In the genomic region with DNA sequence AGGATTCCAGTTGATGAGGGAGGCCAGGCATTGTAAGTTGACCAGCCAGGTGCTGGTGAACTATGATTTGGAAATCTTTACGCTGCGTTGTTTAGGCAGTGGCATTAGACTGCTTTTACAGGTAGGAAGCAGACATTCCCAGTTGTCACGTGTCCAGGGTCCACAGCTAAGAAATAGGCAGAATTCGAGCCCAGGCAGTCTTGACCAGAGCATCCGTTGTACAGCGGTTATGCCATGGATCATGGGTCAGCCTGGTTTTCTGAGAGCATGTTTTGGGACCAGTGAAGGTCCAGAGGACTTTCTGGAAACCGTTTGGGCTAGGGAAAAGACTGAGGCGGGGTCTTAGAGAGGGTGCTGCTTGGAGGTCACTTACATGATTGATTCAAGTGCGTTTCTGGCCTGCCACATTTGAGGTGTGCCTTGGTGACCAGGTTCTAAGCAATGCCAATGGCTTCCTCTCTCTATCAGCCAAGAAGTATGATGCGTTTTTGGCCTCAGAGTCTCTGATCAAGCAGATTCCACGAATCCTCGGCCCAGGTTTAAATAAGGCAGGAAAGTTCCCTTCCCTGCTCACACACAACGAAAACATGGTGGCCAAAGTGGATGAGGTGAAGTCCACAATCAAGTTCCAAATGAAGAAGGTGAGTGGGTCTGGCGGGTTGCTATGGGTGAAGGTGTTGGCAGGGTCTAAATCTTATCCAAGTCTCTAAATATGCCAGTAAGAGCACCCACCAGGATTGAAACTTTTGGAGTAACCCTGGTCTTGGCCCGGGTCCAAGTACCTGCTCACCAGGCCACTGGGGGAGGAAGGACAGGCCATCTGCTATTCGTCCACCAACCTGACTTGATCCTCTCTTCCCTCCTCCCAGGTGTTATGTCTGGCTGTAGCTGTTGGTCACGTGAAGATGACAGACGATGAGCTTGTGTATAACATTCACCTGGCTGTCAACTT, we compare ENCODE assay signal across 9 cellular contexts. TPM values are rescaled to one million over a fixed set of nuclear protein-coding genes. Genes with fewer than 3 reads are reported as not detected.
DNase-seq lines count a peak whose midpoint lies in the region; ATAC-seq and TF ChIP-seq lines count a peak whose summit lies in the region.
"Had no signal": no experiment of that assay in that cellular context is flagged by ENCODE, and none has a peak within 500 bp of the region (broad histone marks: within the 10 kb centered on the region; RNA-seq: fewer than 3 reads in every experiment).

No MANE protein-coding gene starts in this region.

- in situ Hi-C loops in mammary epithelial cell (cut with MboI; ENCODE audit: low sequenced_read_pairs in 2 of 2), result loop anchor here in 1 of 2 donors (5.0 kb wide), 1 partner anchor 173 kb away; a partner anchor contains a TSS

- no peak overlapping the region for H2AFZ ChIP-seq in mammary epithelial cell (ENCODE audit: low read depth, low read length)

- 6% methylated on average over 17 of the region's 18 CpGs for WGBS in mammary epithelial cell (ENCODE audit: low coverage, missing lambda C conversion rate)

- H3K27ac ChIP-seq in mammary epithelial cell (ENCODE audit: insufficient read depth, low read depth, low read length), result peak overlapping the region; percentile 81
- peak overlapping the region; percentile 29 to 89 for H3K27ac ChIP-seq in mucosa of rectum (ENCODE audit: low read depth in 2 of 2, low read length in 2 of 2)

- H3K4me2 ChIP-seq in mammary epithelial cell (ENCODE audit: insufficient read depth, low read depth, low read length), result peak overlapping the region; percentile 88

- peaks cover 40% of the 10 kb centered on the region for H3K79me2 ChIP-seq in mammary epithelial cell (ENCODE audit: insufficient read depth, low read length)

- H3K4me1 ChIP-seq in mammary epithelial cell (ENCODE audit: insufficient read depth, low read length), result peaks cover 19% of the 10 kb centered on the region
- peaks cover 18 to 21% of the 10 kb centered on the region in 2 donors for H3K4me1 ChIP-seq in mucosa of rectum (ENCODE audit: control insufficient read depth in 2 of 2, insufficient read depth in 2 of 2, low read length in 2 of 2)

- no peak for TF ChIP-seq CTCF in mammary epithelial cell (conservative IDR thresholded peaks at IDR 0.05 in 1 of 2, IDR thresholded peaks at IDR 0.05 in 1 of 2; ENCODE audit: extremely low read depth in 1 of 2, insufficient read depth in 1 of 2, low read depth in 1 of 2, low read length in 2 of 2)

- H3K9ac ChIP-seq in mammary epithelial cell (ENCODE audit: insufficient read depth, low read length) (peak overlapping the region; percentile 95), mucosa of rectum (ENCODE audit: low read depth in 1 of 2, low read length in 2 of 2) (peak overlapping the region; percentile 85 to 95)

- peak; percentile 45 for DNase-seq in EH (ENCODE audit: low read depth)
- peak; percentile 52 for DNase-seq in NAMALWA (ENCODE audit: low spot score)
- peak; percentile 66 for DNase-seq in mammary epithelial cell
- no peak for DNase-seq in HPDE6-E6E7 (ENCODE audit: extremely low spot score)
- DNase-seq in GDM1 (lab: John Stamatoyannopoulos, UW), result no peak
- DNase-seq in activated CD4-positive, CD25-positive, alpha-beta regulatory T cell (lab: John Stamatoyannopoulos, UW), result no peak

- no TSS peak for BruUV-seq in mammary epithelial cell (replicated peaks; lab: Mats Ljungman, UMichigan)

- intact Hi-C loops in mammary epithelial cell (cut with micrococcal nuclease), result loop anchor here (2.0 to 5.0 kb wide), 3 partner anchors 27 to 82 kb away; a partner anchor contains a TSS

- dilution Hi-C loops in mammary epithelial cell (cut with HindIII; ENCODE audit: low sequenced_read_pairs), result loop anchor here (5.0 kb wide), 1 partner anchor 37 kb away; no protein-coding TSS in a partner anchor

- H3K27me3 ChIP-seq in mammary epithelial cell (ENCODE audit: insufficient read depth, low read length) (no peaks in the 10 kb centered on the region), mucosa of rectum (ENCODE audit: control insufficient read depth in 2 of 2, insufficient read depth in 2 of 2, low read length in 2 of 2) (no peaks in the 10 kb centered on the region)

- peaks cover 12% of the 10 kb centered on the region for H3K36me3 ChIP-seq in mammary epithelial cell (ENCODE audit: insufficient read depth, low read length)
- peaks cover 26 to 31% of the 10 kb centered on the region in 2 donors for H3K36me3 ChIP-seq in mucosa of rectum (ENCODE audit: control insufficient read depth in 2 of 2, insufficient read depth in 2 of 2, low read length in 2 of 2)

- no peaks in the 10 kb centered on the region for H3K9me3 ChIP-seq in mammary epithelial cell (replicated peaks; ENCODE audit: insufficient read depth, low read length)
- H3K9me3 ChIP-seq in mucosa of rectum (ENCODE audit: control insufficient read depth in 2 of 2, low read length in 2 of 2), result no peaks in the 10 kb centered on the region

- H3K4me3 ChIP-seq in mammary epithelial cell (replicated peaks in 1 of 3; ENCODE audit: insufficient read depth in 1 of 3, low read depth in 2 of 3, low read length in 3 of 3) (peak overlapping the region; percentile 87 to 98 (median 95)), mucosa of rectum (ENCODE audit: low read length in 2 of 2) (peak overlapping the region; percentile 76 to 88)

- no peak for ATAC-seq in GM21515 (IDR thresholded peaks at IDR 0.05; ENCODE audit: unreplicated experiment)

- no peaks in the 10 kb centered on the region for H4K20me1 ChIP-seq in mammary epithelial cell (ENCODE audit: insufficient read depth, low read length)

- CTCF ChIA-PET in mammary epithelial cell (lab: Charles Lee; ENCODE audit: low non-redundant PET), result no interaction called here

RNA-seq across cellular contexts. Expression of a gene that starts 1.8 kb away (rescaled TPM):
- 1,000 to 10,000 TPM in 1 of 2 donors, 100 to 1,000 TPM in 1; 961 to 1,334 TPM for total RNA-seq in mammary epithelial cell
- 2,297 TPM for polyA plus RNA-seq in mammary epithelial cell
- polyA minus RNA-seq in mammary epithelial cell, result 1,208 TPM

RNA-seq across cellular contexts. Expression of a gene that starts 17.8 kb away (rescaled TPM):
- 10 to 100 TPM in 1 of 2 donors, 1 to 10 TPM in 1; 3.7 to 12.8 TPM for total RNA-seq in mammary epithelial cell
- polyA plus RNA-seq in mammary epithelial cell, result 8.8 TPM
- polyA minus RNA-seq in mammary epithelial cell, result 8.8 TPM

RNA-seq across cellular contexts. Expression of a gene that starts 26.9 kb away (rescaled TPM):
- total RNA-seq in mammary epithelial cell, result 10 to 100 TPM; 12.5 to 26.4 TPM
- 12.8 TPM for polyA plus RNA-seq in mammary epithelial cell
- polyA minus RNA-seq in mammary epithelial cell, result 16.0 TPM

RNA-seq across cellular contexts. Expression of a gene that starts 42.7 kb away (rescaled TPM):
- not detected for total RNA-seq in mammary epithelial cell
- not detected for polyA plus RNA-seq in mammary epithelial cell
- polyA minus RNA-seq in mammary epithelial cell, result not detected
- total RNA-seq: T-helper 1 cell treated with Interleukin-12 subunit alpha and Interleukin-12 subunit beta and Interleukin-4 antibody, amounts not matched to agents 30 ng/mL and 1 ng/mL, for 36 hours had no signal

Comparison
In these comparisons a context has a peak if more than half of its experiments do, and no peak if none do; other contexts are left out.
1. DNase-seq: peak in EH (single experiment), NAMALWA (single experiment) and mammary epithelial cell (single experiment); none in HPDE6-E6E7 (single experiment), GDM1 (single experiment) and activated CD4-positive, CD25-positive, alpha-beta regulatory T cell (0 of 4).